9 cellular contexts compared by ENCODE assay signal in the genomic region with DNA sequence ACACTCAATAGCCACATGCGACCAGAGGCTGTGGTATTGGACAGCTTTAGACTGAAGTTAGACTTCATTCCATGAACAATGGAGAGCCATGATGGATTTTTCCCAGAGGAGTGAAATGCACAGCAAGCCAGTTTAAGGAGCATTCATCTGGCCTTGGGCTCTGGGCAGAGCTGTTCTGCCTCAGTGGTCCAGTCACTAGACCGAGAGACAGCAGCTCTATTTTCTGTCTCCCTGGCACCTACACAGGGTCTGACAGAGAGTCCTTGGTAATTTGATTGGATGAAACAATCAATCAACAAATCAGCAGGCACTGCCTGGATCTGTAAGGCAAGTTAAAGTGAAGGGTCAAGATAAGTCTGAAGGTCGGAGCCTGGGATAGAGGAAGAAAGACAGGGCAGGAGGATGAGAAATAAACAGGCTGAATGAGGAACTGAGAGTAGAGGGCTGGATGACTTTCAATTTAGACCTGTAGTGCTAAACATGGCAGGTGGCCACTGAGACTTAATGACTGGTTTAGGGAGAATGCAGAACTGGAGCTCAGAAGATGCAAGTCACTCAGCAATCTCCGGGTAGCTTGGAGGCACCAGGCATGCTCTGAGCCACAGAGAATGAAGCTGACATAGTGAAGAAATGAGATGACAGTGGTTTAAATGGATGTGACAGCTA.
DNase-seq lines count a peak whose midpoint lies in the region; ATAC-seq lines count a peak whose summit lies in the region.
"Had no signal": no experiment of that assay in that cellular context is flagged by ENCODE, and none has a peak within 500 bp of the region (broad histone marks: within the 10 kb centered on the region; RNA-seq: fewer than 3 reads in every experiment).

No MANE protein-coding gene starts in this region.

- H3K9me3 Mint-ChIP-seq in memory B cell: no peaks in the 10 kb centered on the region

- no peaks in the 10 kb centered on the region for H3K36me3 Mint-ChIP-seq in memory B cell

- H3K4me1 Mint-ChIP-seq in memory B cell: peaks cover 20% of the 10 kb centered on the region

- peak overlapping the region; percentile 12 for H3K27ac Mint-ChIP-seq in memory B cell

- ATAC-seq in GM18870 (IDR thresholded peaks at IDR 0.05; ENCODE audit: unreplicated experiment) (peak; percentile 97), HG02571 (IDR thresholded peaks at IDR 0.05; ENCODE audit: unreplicated experiment) (peak; percentile 95), HG03469 (IDR thresholded peaks at IDR 0.05; ENCODE audit: unreplicated experiment) (peak; percentile 94), memory B cell (ENCODE audit: low read depth) (peak; percentile 92)

- peak in 1 of 2 donors; percentile 16 for DNase-seq in memory B cell (ENCODE audit: low spot score in 2 of 2)
- DNase-seq in NCI-H1092 treated with DMSO at 0.1 percent for 48 hours (lab: John Stamatoyannopoulos, UW): no peak
- DNase-seq in DMS153 treated with DMSO at 0.1 percent for 48 hours (lab: John Stamatoyannopoulos, UW; ENCODE audit: unreplicated experiment): no peak
- DNase-seq in activated CD4-positive, alpha-beta T cell treated with anti-CD3 and anti-CD28 coated beads for 48 hours: no peak
- DNase-seq in NCI-H82 (lab: John Stamatoyannopoulos, UW): no peak
- DNase-seq: EL had no signal

- peaks cover 8% of the 10 kb centered on the region for H3K27me3 Mint-ChIP-seq in memory B cell

- H3K4me3 Mint-ChIP-seq in memory B cell: peak overlapping the region; percentile 62
